In genomic region chr4:145480257-145480656, GRCh38 we compare ENCODE assay signal across 14 cellular contexts. TPM values are rescaled to one million over a fixed set of nuclear protein-coding genes. Genes with fewer than 3 reads are reported as not detected.
DNase-seq lines count a peak whose midpoint lies in the region; ATAC-seq, FAIRE-seq and TF ChIP-seq lines count a peak whose summit lies in the region.
"Had no signal": no experiment of that assay in that cellular context is flagged by ENCODE, and none has a peak within 500 bp of the region (broad histone marks: within the 10 kb centered on the region; RNA-seq: fewer than 3 reads in every experiment).

No MANE protein-coding gene starts in this region.

- in situ Hi-C loops in GM23248 (cut with MboI): no loop called here

- no TSS peak for BruUV-seq in PC-3 (replicated peaks; lab: Mats Ljungman, UMichigan)

- DNase-seq in GM12891 (ENCODE audit: insufficient read length, low spot score): no peak
- peak; percentile 3 for DNase-seq in GM23248
- DNase-seq in PC-3: peak; percentile 27
- no peak for DNase-seq in naive thymus-derived CD8-positive, alpha-beta T cell
- no peak for DNase-seq in activated CD4-positive, alpha-beta T cell treated with anti-CD3 and anti-CD28 coated beads, Interleukin-2, amount 50 U/mL, for 48 hours
- DNase-seq in NCI-H1930 (lab: John Stamatoyannopoulos, UW): no peak
- no peak for DNase-seq in anterior cingulate cortex (lab: John Stamatoyannopoulos, UW)
- no peak for DNase-seq in progenitor cell of endocrine pancreas (ENCODE audit: low spot score, unreplicated experiment)
- DNase-seq: dermis blood vessel endothelial cell, DMS53, HCEC 1CT, mesendoderm, NCI-H1105 treated with DMSO at 0.1 percent for 48 hours, WERI-Rb-1 had no signal

- intact Hi-C loops in PC-3 (cut with micrococcal nuclease): loop anchor here (2.0 to 5.0 kb wide), 3 partner anchors 67 to 201 kb away; partner anchors contain the start of gene MMAA

- no peak for TF ChIP-seq CTCF in PC-3 (conservative IDR thresholded peaks at IDR 0.05; ENCODE audit: low read depth, low read length)
- TF ChIP-seq CTCF in progenitor cell of endocrine pancreas (IDR thresholded peaks at IDR 0.05; ENCODE audit: unreplicated experiment): no peak

- H3K79me2 ChIP-seq in GM23248 (ENCODE audit: insufficient read depth) (peaks cover 30% of the 10 kb centered on the region), PC-3 (ENCODE audit: low read length) (peaks cover 31% of the 10 kb centered on the region)

- POLR2A ChIA-PET in PC-3 (lab: Charles Lee; ENCODE audit: unreplicated experiment): no interaction called here
- POLR2A ChIA-PET in naive thymus-derived CD8-positive, alpha-beta T cell (lab: Charles Lee): no interaction called here

- H3K9ac ChIP-seq in GM23248: no peak overlapping the region
- H3K9ac ChIP-seq in PC-3 (ENCODE audit: low read length): no peak overlapping the region

- H4K20me1 ChIP-seq in GM23248 (ENCODE audit: insufficient read depth): no peaks in the 10 kb centered on the region
- no peaks in the 10 kb centered on the region for H4K20me1 ChIP-seq in PC-3 (ENCODE audit: low read length)

- H2AFZ ChIP-seq in GM23248 (no peak overlapping the region), PC-3 (ENCODE audit: low read length) (peak overlapping the region; percentile 98; the same call in 1 of the 2 replicates)

- no peak overlapping the region for H3K27ac ChIP-seq in GM23248
- no peak overlapping the region for H3K27ac ChIP-seq in PC-3 (ENCODE audit: low read length)
- H3K27ac ChIP-seq: WERI-Rb-1 had no signal

- H3K9me2 ChIP-seq in GM23248 (ENCODE audit: insufficient read depth) (no peaks in the 10 kb centered on the region), PC-3 (replicated peaks; ENCODE audit: low read length) (no peaks in the 10 kb centered on the region)

- no peak overlapping the region for H3K4me3 ChIP-seq in GM23248
- no peak overlapping the region for H3K4me3 ChIP-seq in PC-3 (ENCODE audit: low read length)

- H3F3A ChIP-seq in GM23248 (ENCODE audit: insufficient read depth) (peaks cover 18% of the 10 kb centered on the region), PC-3 (ENCODE audit: low read length, unreplicated experiment) (no peaks in the 10 kb centered on the region)

- H3K9me3 Mint-ChIP-seq in naive thymus-derived CD8-positive, alpha-beta T cell: peaks cover 0 to 5% (median 0%) of the 10 kb centered on the region in 9 donors
- no peaks in the 10 kb centered on the region for H3K9me3 Mint-ChIP-seq in progenitor cell of endocrine pancreas (ENCODE audit: low read depth)

- H3K4me3 Mint-ChIP-seq in naive thymus-derived CD8-positive, alpha-beta T cell: peak overlapping the region in 7 of 10 donors; percentile 1 to 85 (median 77)
- no peak overlapping the region for H3K4me3 Mint-ChIP-seq in progenitor cell of endocrine pancreas (ENCODE audit: low read depth)

- H3K27me3 ChIP-seq in GM23248 (replicated peaks; ENCODE audit: insufficient read depth): no peaks in the 10 kb centered on the region
- H3K27me3 ChIP-seq in PC-3 (ENCODE audit: low read length): no peaks in the 10 kb centered on the region

- H3K27ac Mint-ChIP-seq in naive thymus-derived CD8-positive, alpha-beta T cell: no peak overlapping the region
- H3K27ac Mint-ChIP-seq in progenitor cell of endocrine pancreas: no peak overlapping the region

- H3K36me3 Mint-ChIP-seq in naive thymus-derived CD8-positive, alpha-beta T cell: no peaks in the 10 kb centered on the region
- peaks cover 1% of the 10 kb centered on the region for H3K36me3 Mint-ChIP-seq in progenitor cell of endocrine pancreas (ENCODE audit: insufficient read depth)

- ATAC-seq in PC-3: no peak
- ATAC-seq in naive thymus-derived CD8-positive, alpha-beta T cell: no peak

- no peak for TF ChIP-seq POLR2A in GM12891 (IDR thresholded peaks at IDR 0.05; ENCODE audit: low read depth, low read length)

- peaks cover 23 to 33% (median 29%) of the 10 kb centered on the region in 5 donors for H3K27me3 Mint-ChIP-seq in naive thymus-derived CD8-positive, alpha-beta T cell
- no peaks in the 10 kb centered on the region for H3K27me3 Mint-ChIP-seq in progenitor cell of endocrine pancreas

- no peaks in the 10 kb centered on the region for H3K9me3 ChIP-seq in GM23248 (ENCODE audit: low read depth)
- H3K9me3 ChIP-seq in PC-3 (ENCODE audit: low read length): no peaks in the 10 kb centered on the region

- no peak overlapping the region for H3K4me2 ChIP-seq in GM23248 (ENCODE audit: unreplicated experiment)
- peak overlapping the region; percentile 98 for H3K4me2 ChIP-seq in PC-3 (ENCODE audit: low read length)

- WGBS in GM23248 (ENCODE audit: low coverage in 1 of 2, low lambda C conversion rate in 2 of 2, missing lambda C conversion rate in 2 of 2), 2 experiments: 54 to 62% methylated on average over 1 of the region's 1 CpG

- no peaks in the 10 kb centered on the region for H3K36me3 ChIP-seq in GM23248 (ENCODE audit: low read depth)
- H3K36me3 ChIP-seq in PC-3 (ENCODE audit: low read depth, low read length): no peaks in the 10 kb centered on the region

- CTCF ChIA-PET in PC-3 (lab: Charles Lee): no interaction called here

- H3K4me1 Mint-ChIP-seq in naive thymus-derived CD8-positive, alpha-beta T cell: peaks cover 5 to 12% (median 8%) of the 10 kb centered on the region in 4 donors
- peaks cover 9% of the 10 kb centered on the region for H3K4me1 Mint-ChIP-seq in progenitor cell of endocrine pancreas (ENCODE audit: low read depth)

- H3K4me1 ChIP-seq in GM23248 (ENCODE audit: insufficient read depth) (peaks cover 13% of the 10 kb centered on the region; the same call in 1 of the 2 replicates), PC-3 (ENCODE audit: insufficient read depth, low read length) (peaks cover 23% of the 10 kb centered on the region; the same call in 1 of the 2 replicates)

- peak; percentile 69 for FAIRE-seq in GM12891 (lab: Jason Lieb, UNC)

TF ChIP-seq in GM12891, 5 proteins besides CTCF, POLR2A, EP300 and RAD21:
- TF ChIP-seq POU2F2 (IDR thresholded peaks at IDR 0.05; ENCODE audit: low read depth, low read length) (no peak), POLR2AphosphoS5 (IDR thresholded peaks at IDR 0.05; ENCODE audit: low read depth, low read length) (no peak), PAX5 (IDR thresholded peaks at IDR 0.05; ENCODE audit: insufficient read depth, low read length, severe bottlenecking) (no peak), TAF1 (IDR thresholded peaks at IDR 0.05; ENCODE audit: low read depth, low read length) (no peak), SPI1 (IDR thresholded peaks at IDR 0.05; ENCODE audit: low read depth, low read length) (0 out of 2 replicates have a peak, but pooled peaks have one; percentile 51)

RNA-seq across cellular contexts. Expression of gene SMAD1, which starts 1.4 kb away (rescaled TPM):
- 12.4 TPM for polyA plus RNA-seq in GM12891 (2012; ENCODE audit: low read depth, missing spikeins)
- total RNA-seq in GM23248 (2014; rRNA removed; shearing (Covaris generic)): 24.0 and 24.9 TPM in 2 replicates
- 17.8 and 20.2 TPM in 2 replicates for polyA plus RNA-seq in GM23248 (2016; fragmentation: Nextera tagmentation; extraction: Ambion mirVana)
- total RNA-seq in PC-3 (2014; rRNA removed): 13.3 and 14.8 TPM in 2 replicates
- not detected for total RNA-seq in naive thymus-derived CD8-positive, alpha-beta T cell
- polyA plus RNA-seq in naive thymus-derived CD8-positive, alpha-beta T cell: under 1 TPM; 0.34 to 0.73 (median 0.67) TPM
- 26.3 and 32.5 TPM in 2 replicates for total RNA-seq in progenitor cell of endocrine pancreas

Comparison
In these comparisons a context has a peak if more than half of its experiments do, and no peak if none do; other contexts are left out.
1. DNase-seq: peak in GM23248 (single experiment) and PC-3 (single experiment); none in GM12891 (single experiment), naive thymus-derived CD8-positive, alpha-beta T cell (0 of 10), activated CD4-positive, alpha-beta T cell treated with anti-CD3 and anti-CD28 coated beads, Interleukin-2, amount 50 U/mL, for 48 hours (0 of 2), NCI-H1930 (0 of 2), anterior cingulate cortex (0 of 58) and progenitor cell of endocrine pancreas (single experiment).
2. RNA of gene SMAD1, which starts 1.4 kb away (total RNA-seq): 26.3 to 32.5 TPM in progenitor cell of endocrine pancreas, 24.0 to 24.9 TPM in GM23248 and 13.3 to 14.8 TPM in PC-3; not detected in naive thymus-derived CD8-positive, alpha-beta T cell; every median in the first group is over 10 times any median in the second.